Comparison of ENCODE assay signal across 1 cellular context in genomic region chr4:108193891-108194672, GRCh38.
TF ChIP-seq lines count a peak whose summit lies in the region.

No MANE protein-coding gene starts in this region.

TF ChIP-seq in IMR-90, 13 proteins besides CTCF, POLR2A, EP300 and RAD21 (continued from another document):
- TF ChIP-seq NFE2L2 (IDR thresholded peaks at IDR 0.05; ENCODE audit: low read depth, low read length) (no peak), BHLHE40 (IDR thresholded peaks at IDR 0.05; ENCODE audit: low read depth, low read length) (no peak), FOS (IDR thresholded peaks at IDR 0.05; ENCODE audit: low read depth, low read length) (no peak), CHD1 (IDR thresholded peaks at IDR 0.05; ENCODE audit: low read depth, low read length) (no peak), MXI1 (IDR thresholded peaks at IDR 0.05; ENCODE audit: borderline replicate concordance, low read depth, low read length) (no peak)
- TF ChIP-seq, protein P1, sequence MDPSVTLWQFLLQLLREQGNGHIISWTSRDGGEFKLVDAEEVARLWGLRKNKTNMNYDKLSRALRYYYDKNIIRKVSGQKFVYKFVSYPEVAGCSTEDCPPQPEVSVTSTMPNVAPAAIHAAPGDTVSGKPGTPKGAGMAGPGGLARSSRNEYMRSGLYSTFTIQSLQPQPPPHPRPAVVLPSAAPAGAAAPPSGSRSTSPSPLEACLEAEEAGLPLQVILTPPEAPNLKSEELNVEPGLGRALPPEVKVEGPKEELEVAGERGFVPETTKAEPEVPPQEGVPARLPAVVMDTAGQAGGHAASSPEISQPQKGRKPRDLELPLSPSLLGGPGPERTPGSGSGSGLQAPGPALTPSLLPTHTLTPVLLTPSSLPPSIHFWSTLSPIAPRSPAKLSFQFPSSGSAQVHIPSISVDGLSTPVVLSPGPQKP (IDR thresholded peaks at IDR 0.05; ENCODE audit: borderline replicate concordance, low read depth, low read length) = no peak
